8 cellular contexts compared by ENCODE assay signal in genomic region chr14:64388533-64389243, GRCh38. TPM values are rescaled to one million over a fixed set of nuclear protein-coding genes. Genes with fewer than 3 reads are reported as not detected.
DNase-seq lines count a peak whose midpoint lies in the region; ATAC-seq and TF ChIP-seq lines count a peak whose summit lies in the region.

No MANE protein-coding gene starts in this region.

- intact Hi-C loops in lower leg skin (cut with DNase I; ENCODE audit: low total_unique reads), result no loop called here

- H3K36me3 ChIP-seq in SJCRH30, result peaks cover 35% of the 10 kb centered on the region
- peaks cover 0 to 2% (median 0%) of the 10 kb centered on the region in 5 donors for H3K36me3 ChIP-seq in subcutaneous abdominal adipose tissue (ENCODE audit: control insufficient read depth in 5 of 5, insufficient read depth in 5 of 5, low read length in 5 of 5)

- ATAC-seq in HG03520 (IDR thresholded peaks at IDR 0.05; ENCODE audit: unreplicated experiment), result peak; percentile 5

- H3K9ac ChIP-seq in subcutaneous abdominal adipose tissue (ENCODE audit: low read length in 5 of 5), result peak overlapping the region; percentile 64 to 95 (median 82)

- in situ Hi-C loops in GM13977 (cut with MboI; ENCODE audit: low pct_unique_long_range_greater_than_20kb, low sequenced_read_pairs, unreplicated experiment), result no loop called here

- H3K9me3 ChIP-seq in SJCRH30 (replicated peaks) (no peaks in the 10 kb centered on the region), subcutaneous abdominal adipose tissue (ENCODE audit: control insufficient read depth in 5 of 5, low read length in 5 of 5) (no peaks in the 10 kb centered on the region)

- no peak for TF ChIP-seq POLR2A in lower leg skin (IDR thresholded peaks at IDR 0.05)

- 1 to 2% methylated on average over 17 to 18 of the region's 18 CpGs for WGBS in lower leg skin, 2 donors

- DNase-seq in NCI-H526 (lab: John Stamatoyannopoulos, UW) (peak; percentile 35 to 67), NCI-H526 treated with DMSO at 0.1 percent for 48 hours (lab: John Stamatoyannopoulos, UW) (no peak), SJCRH30 (peak; percentile 34 to 39), coronary artery (ENCODE audit: low spot score) (no peak), lower leg skin (ENCODE audit: low spot score in 2 of 2) (peak in 1 of 2 donors; percentile 91), GM13977 (ENCODE audit: low spot score) (no peak)

- H3K4me3 ChIP-seq in SJCRH30 (peak overlapping the region; percentile 72), coronary artery (peak overlapping the region; percentile 84), lower leg skin (ENCODE audit: low read depth, poor library complexity, severe bottlenecking) (peak overlapping the region; percentile 50), subcutaneous abdominal adipose tissue (ENCODE audit: low read depth in 1 of 5, low read length in 5 of 5) (peak overlapping the region; percentile 79 to 96 (median 85))

- H3K27ac ChIP-seq in SJCRH30, result peak overlapping the region; percentile 89
- peak overlapping the region; percentile 83 to 98 for H3K27ac ChIP-seq in coronary artery
- peak overlapping the region; percentile 87 for H3K27ac ChIP-seq in subcutaneous abdominal adipose tissue (ENCODE audit: low read depth, low read length)

- H3K27me3 ChIP-seq in SJCRH30 (no peaks in the 10 kb centered on the region), subcutaneous abdominal adipose tissue (ENCODE audit: control insufficient read depth in 5 of 5, insufficient read depth in 4 of 5, low read length in 5 of 5) (no peaks in the 10 kb centered on the region)

- H3K4me1 ChIP-seq in SJCRH30 (no peaks in the 10 kb centered on the region), subcutaneous abdominal adipose tissue (ENCODE audit: control insufficient read depth in 5 of 5, insufficient read depth in 5 of 5, low read length in 5 of 5) (peaks cover 3 to 57% (median 49%) of the 10 kb centered on the region in 5 donors)

- no peak for TF ChIP-seq CTCF in coronary artery (IDR thresholded peaks at IDR 0.05)
- TF ChIP-seq CTCF in lower leg skin (IDR thresholded peaks at IDR 0.05), result no peak
- TF ChIP-seq CTCF in GM13977 (IDR thresholded peaks at IDR 0.05; ENCODE audit: extremely low read depth, insufficient read depth, missing control alignments), result no peak

RNA-seq across cellular contexts. Expression of gene MTHFD1, which starts 0.5 kb away (rescaled TPM):
- 104 and 109 TPM in 2 replicates for total RNA-seq in SJCRH30 (2014; rRNA removed; shearing (Covaris generic))
- total RNA-seq in lower leg skin, result 10 to 100 TPM; 26.3 to 28.7 (median 27.9) TPM

Comparison
In these comparisons a context has a peak if more than half of its experiments do, and no peak if none do; other contexts are left out.
1. DNase-seq: peak in NCI-H526 (2 of 2) and SJCRH30 (2 of 2); none in NCI-H526 treated with DMSO at 0.1 percent for 48 hours (single experiment), coronary artery (single experiment) and GM13977 (single experiment).
2. Peak in every context shown above with its lines, with median percentiles within 50 percentile points of each other: H3K27ac ChIP-seq and H3K4me3 ChIP-seq.